In genomic region chr1:66227966-66228365, GRCh38 we compare ENCODE assay signal across 8 cellular contexts.
"Had no signal": no experiment of that assay in that cellular context is flagged by ENCODE, and none has a peak within 500 bp of the region (broad histone marks: within the 10 kb centered on the region; RNA-seq: fewer than 3 reads in every experiment).

No MANE protein-coding gene starts in this region.

- H3K9me3 Mint-ChIP-seq: HFFc6 had no signal

- H3K36me3 ChIP-seq: HAP-1 had no signal

- H3K4me3 ChIP-seq: GM23248, HAP-1, K562 had no signal

- H3K4me1 ChIP-seq: HAP-1 had no signal

- H3K27ac ChIP-seq: GM23248 had no signal

- H3K9me3 ChIP-seq: HAP-1 had no signal

- H2AFZ ChIP-seq: GM23248 had no signal

- DNase-seq: GM23248, GOT3, H7, HFFc6, IMR-90 had no signal

- H3K27ac Mint-ChIP-seq: HFFc6 had no signal

- ATAC-seq: HCT116, K562 had no signal
